ENCODE assay signal across 9 cellular contexts in genomic region chr5:243648-244367, GRCh38. TPM values are rescaled to one million over a fixed set of nuclear protein-coding genes. Genes with fewer than 3 reads are reported as not detected.
A peak's percentile ranks its signal among the peaks of the same experiment; 100 is the strongest.
DNase-seq lines count a peak whose midpoint lies in the region; ATAC-seq and TF ChIP-seq lines count a peak whose summit lies in the region.
"Not testable (repeated sequence)": the region's sequence is repeated elsewhere in the genome, so short reads cannot be mapped to it uniquely, and the experiment has no call there.
"Had no signal": no experiment of that assay in that cellular context is flagged by ENCODE, and none has a peak within 500 bp of the region (broad histone marks: within the 10 kb centered on the region; RNA-seq: fewer than 3 reads in every experiment).

No MANE protein-coding gene starts in this region.

- POLR2A ChIA-PET in activated CD4-positive, alpha-beta memory T cell treated with anti-CD3 and anti-CD28 coated beads for 36 hours (lab: Charles Lee), result not testable (repeated sequence)

- H3K27me3 ChIP-seq in effector memory CD4-positive, alpha-beta T cell (replicated peaks; ENCODE audit: control insufficient read depth, insufficient read depth, low read length, poor library complexity, severe bottlenecking), result not testable (repeated sequence)

- not testable (repeated sequence) for ATAC-seq in natural killer cell

- H3K36me3 Mint-ChIP-seq in IgD-negative memory B cell, result peaks cover 17% of the 10 kb centered on the region
- peaks cover 62% of the 10 kb centered on the region for H3K36me3 Mint-ChIP-seq in activated CD4-positive, alpha-beta memory T cell treated with anti-CD3 and anti-CD28 coated beads for 36 hours
- peaks cover 96% of the 10 kb centered on the region for H3K36me3 Mint-ChIP-seq in activated T-cell treated with anti-CD3 and anti-CD28 coated beads, Interleukin-2, amount 50 U/mL, for 24 hours (ENCODE audit: low read depth)
- H3K36me3 Mint-ChIP-seq in activated naive CD8-positive, alpha-beta T cell, result peaks cover 20% of the 10 kb centered on the region
- peaks cover 21% of the 10 kb centered on the region for H3K36me3 Mint-ChIP-seq in natural killer cell

- H3K9me3 Mint-ChIP-seq in IgD-negative memory B cell; activated CD4-positive, alpha-beta memory T cell treated with anti-CD3 and anti-CD28 coated beads for 36 hours; activated T-cell treated with anti-CD3 and anti-CD28 coated beads, Interleukin-2, amount 50 U/mL, for 24 hours; activated naive CD8-positive, alpha-beta T cell (ENCODE audit: low read depth); natural killer cell: not testable (repeated sequence)

- H3K4me3 Mint-ChIP-seq in IgD-negative memory B cell; activated CD4-positive, alpha-beta memory T cell treated with anti-CD3 and anti-CD28 coated beads for 36 hours; activated T-cell treated with anti-CD3 and anti-CD28 coated beads, Interleukin-2, amount 50 U/mL, for 24 hours; natural killer cell: not testable (repeated sequence)
- H3K4me3 Mint-ChIP-seq in activated naive CD8-positive, alpha-beta T cell, result peak overlapping the region; percentile 62

- H3K4me3 ChIP-seq in effector memory CD4-positive, alpha-beta T cell (ENCODE audit: insufficient read depth, low read depth, low read length, poor library complexity, severe bottlenecking), result not testable (repeated sequence)

- not testable (repeated sequence) for H3K9me3 ChIP-seq in effector memory CD4-positive, alpha-beta T cell (ENCODE audit: control insufficient read depth, low read length)

- peaks cover 33% of the 10 kb centered on the region for H3K36me3 ChIP-seq in effector memory CD4-positive, alpha-beta T cell (ENCODE audit: control insufficient read depth, insufficient read depth, low read length)

- H3K4me1 Mint-ChIP-seq in IgD-negative memory B cell; activated T-cell treated with anti-CD3 and anti-CD28 coated beads, Interleukin-2, amount 50 U/mL, for 24 hours (ENCODE audit: low read depth): not testable (repeated sequence)
- peaks cover 14% of the 10 kb centered on the region for H3K4me1 Mint-ChIP-seq in activated CD4-positive, alpha-beta memory T cell treated with anti-CD3 and anti-CD28 coated beads for 36 hours (ENCODE audit: low read depth)
- peaks cover 20% of the 10 kb centered on the region for H3K4me1 Mint-ChIP-seq in activated naive CD8-positive, alpha-beta T cell (ENCODE audit: low read depth)
- H3K4me1 Mint-ChIP-seq in natural killer cell, result peaks cover 12 to 13% of the 10 kb centered on the region in 2 donors

- DNase-seq in activated CD4-positive, alpha-beta memory T cell treated with anti-CD3 and anti-CD28 coated beads for 36 hours; activated T-cell treated with anti-CD3 and anti-CD28 coated beads, Interleukin-2, amount 50 U/mL, for 24 hours; effector memory CD4-positive, alpha-beta T cell; natural killer cell: not testable (repeated sequence)
- DNase-seq in stimulated activated CD4-positive, alpha-beta T cell treated with anti-CD3 and anti-CD28 coated beads, Interleukin-4, amount 100 ng/mL, for 1 hour, result peak; percentile 36

- not testable (repeated sequence) for H3K4me1 ChIP-seq in effector memory CD4-positive, alpha-beta T cell (ENCODE audit: control insufficient read depth, insufficient read depth, low read length, poor library complexity, severe bottlenecking)

- intact Hi-C loops in activated CD4-positive, alpha-beta memory T cell treated with anti-CD3 and anti-CD28 coated beads for 36 hours (cut with micrococcal nuclease); natural killer cell (cut with micrococcal nuclease): not testable (repeated sequence)

- peak overlapping the region; percentile 18 for H3K27ac ChIP-seq in effector memory CD4-positive, alpha-beta T cell (ENCODE audit: insufficient read depth, low read length, poor library complexity, severe bottlenecking)

- not testable (repeated sequence) for H3K27me3 Mint-ChIP-seq in IgD-negative memory B cell; activated CD4-positive, alpha-beta memory T cell treated with anti-CD3 and anti-CD28 coated beads for 36 hours; activated T-cell treated with anti-CD3 and anti-CD28 coated beads, Interleukin-2, amount 50 U/mL, for 24 hours; activated naive CD8-positive, alpha-beta T cell; natural killer cell (ENCODE audit: low read depth in 2 of 2)

- CTCF ChIA-PET in activated CD4-positive, alpha-beta memory T cell treated with anti-CD3 and anti-CD28 coated beads for 36 hours (lab: Charles Lee), result interaction anchor here (0.9 kb wide), 1 partner anchor 77 kb away, joined by 3 read pairs; the partner anchor contains the start of gene AHRR

- H3K27ac Mint-ChIP-seq in IgD-negative memory B cell (peak overlapping the region in 2 of 3 donors; percentile 14 to 47), natural killer cell (peak overlapping the region; percentile 1 to 60)
- H3K27ac Mint-ChIP-seq in activated CD4-positive, alpha-beta memory T cell treated with anti-CD3 and anti-CD28 coated beads for 36 hours, result peak overlapping the region; percentile 43
- H3K27ac Mint-ChIP-seq in activated T-cell treated with anti-CD3 and anti-CD28 coated beads, Interleukin-2, amount 50 U/mL, for 24 hours, result peak overlapping the region; percentile 52
- H3K27ac Mint-ChIP-seq in activated naive CD8-positive, alpha-beta T cell, result peak overlapping the region; percentile 89

- not testable (repeated sequence) for TF ChIP-seq CTCF in natural killer cell (IDR thresholded peaks at IDR 0.05)

RNA-seq across cellular contexts. Expression of gene SDHA, which starts 25.7 kb away (rescaled TPM):
- 177 TPM for polyA plus RNA-seq in IgD-negative memory B cell
- 100 to 1,000 TPM; 142 to 143 TPM for total RNA-seq in activated CD4-positive, alpha-beta memory T cell treated with anti-CD3 and anti-CD28 coated beads for 36 hours
- total RNA-seq in natural killer cell, result 100 to 1,000 TPM; 173 to 183 (median 173) TPM

RNA-seq across cellular contexts. Expression of gene CCDC127, which starts 25.9 kb away (rescaled TPM):
- polyA plus RNA-seq in IgD-negative memory B cell, result 5.1 TPM
- total RNA-seq in activated CD4-positive, alpha-beta memory T cell treated with anti-CD3 and anti-CD28 coated beads for 36 hours, result 1 to 10 TPM; 4.3 to 5.0 TPM
- 1 to 10 TPM; 4.4 to 6.2 (median 5.4) TPM for total RNA-seq in natural killer cell

RNA-seq across cellular contexts. Expression of gene PDCD6, which starts 27.6 kb away (rescaled TPM):
- polyA plus RNA-seq in IgD-negative memory B cell, result 179 TPM
- total RNA-seq in activated CD4-positive, alpha-beta memory T cell treated with anti-CD3 and anti-CD28 coated beads for 36 hours, result 10 to 100 TPM; 81.6 to 83.8 TPM
- 10 to 100 TPM; 49.6 to 65.6 (median 57.7) TPM for total RNA-seq in natural killer cell

RNA-seq across cellular contexts. Expression of gene LRRC14B, which starts 52.5 kb away (rescaled TPM):
- polyA plus RNA-seq in IgD-negative memory B cell, result not detected
- total RNA-seq in activated CD4-positive, alpha-beta memory T cell treated with anti-CD3 and anti-CD28 coated beads for 36 hours, result not detected
- total RNA-seq in natural killer cell, result not detected
- total RNA-seq: G401, H4 had no signal

Comparison
In these comparisons a context has a peak if more than half of its experiments do, and no peak if none do; other contexts are left out.
1. H3K27ac Mint-ChIP-seq: peak in every context shown above with its lines; median percentile 89 in activated naive CD8-positive, alpha-beta T cell; 52 in activated T-cell treated with anti-CD3 and anti-CD28 coated beads, Interleukin-2, amount 50 U/mL, for 24 hours; 43 in activated CD4-positive, alpha-beta memory T cell treated with anti-CD3 and anti-CD28 coated beads for 36 hours; 30 in IgD-negative memory B cell; 30 in natural killer cell.